Comparison of ENCODE assay signal across 36 cellular contexts in the genomic region with DNA sequence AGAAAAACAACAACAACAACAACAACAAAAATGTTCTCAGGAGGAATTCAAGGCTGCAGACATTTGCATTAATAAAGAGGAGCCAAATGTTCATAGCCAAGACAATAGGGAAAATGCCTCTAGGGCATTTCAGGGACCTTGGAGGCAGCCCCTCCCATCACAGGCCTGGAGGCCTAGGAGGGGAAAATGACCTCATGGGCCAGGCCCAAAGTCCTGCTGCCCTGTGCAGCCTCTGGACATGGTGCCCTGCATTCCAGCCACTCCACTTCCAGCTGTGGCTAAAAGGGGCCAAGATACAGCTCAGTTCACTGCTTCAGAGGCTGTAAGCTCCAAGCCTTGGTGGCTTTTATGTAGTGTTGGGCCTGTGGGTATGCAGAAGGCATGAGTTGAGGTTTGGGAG.
"Had no signal": no experiment of that assay in that cellular context is flagged by ENCODE, and none has a peak within 500 bp of the region (broad histone marks: within the 10 kb centered on the region; RNA-seq: fewer than 3 reads in every experiment).

No MANE protein-coding gene starts in this region.

- H3K36me3 ChIP-seq: MG63 had no signal

- H3K4me3 ChIP-seq: MG63 had no signal

- H3K27me3 ChIP-seq: MG63 had no signal

- H3K9me3 ChIP-seq: MG63 had no signal

- DNase-seq: Kasumi-1, MG63, MM.1S, MV-4-11, NCI-H1048, NCI-H1092, NCI-H1092 treated with DMSO at 0.1 percent for 48 hours, NCI-H1105, NCI-H1105 treated with DMSO at 0.1 percent for 48 hours, NCI-H1417, NCI-H1417 treated with DMSO at 0.1 percent for 48 hours, NCI-H1436, NCI-H1436 treated with DMSO at 0.1 percent for 48 hours, NCI-H146, NCI-H1694, NCI-H1694 treated with DMSO at 0.1 percent for 48 hours, NCI-H187, NCI-H187 treated with DMSO at 0.1 percent for 48 hours, NCI-H1930, NCI-H2029, NCI-H2029 treated with DMSO at 0.1 percent for 48 hours, NCI-H2081, NCI-H2081 treated with DMSO at 0.1 percent for 48 hours, NCI-H2107, NCI-H2171, NCI-H2171 treated with DMSO at 0.1 percent for 48 hours, NCI-H2227 treated with DMSO at 0.1 percent for 48 hours, NCI-H226, NCI-H345, NCI-H446, NCI-H446 treated with DMSO at 0.1 percent for 48 hours, NCI-H510A, NCI-H510A treated with DMSO at 0.1 percent for 48 hours, NCI-H524, NCI-H524 treated with DMSO at 0.1 percent for 48 hours, NCI-H526 had no signal
